ENCODE assay signal across 7 cellular contexts in the genomic region with DNA sequence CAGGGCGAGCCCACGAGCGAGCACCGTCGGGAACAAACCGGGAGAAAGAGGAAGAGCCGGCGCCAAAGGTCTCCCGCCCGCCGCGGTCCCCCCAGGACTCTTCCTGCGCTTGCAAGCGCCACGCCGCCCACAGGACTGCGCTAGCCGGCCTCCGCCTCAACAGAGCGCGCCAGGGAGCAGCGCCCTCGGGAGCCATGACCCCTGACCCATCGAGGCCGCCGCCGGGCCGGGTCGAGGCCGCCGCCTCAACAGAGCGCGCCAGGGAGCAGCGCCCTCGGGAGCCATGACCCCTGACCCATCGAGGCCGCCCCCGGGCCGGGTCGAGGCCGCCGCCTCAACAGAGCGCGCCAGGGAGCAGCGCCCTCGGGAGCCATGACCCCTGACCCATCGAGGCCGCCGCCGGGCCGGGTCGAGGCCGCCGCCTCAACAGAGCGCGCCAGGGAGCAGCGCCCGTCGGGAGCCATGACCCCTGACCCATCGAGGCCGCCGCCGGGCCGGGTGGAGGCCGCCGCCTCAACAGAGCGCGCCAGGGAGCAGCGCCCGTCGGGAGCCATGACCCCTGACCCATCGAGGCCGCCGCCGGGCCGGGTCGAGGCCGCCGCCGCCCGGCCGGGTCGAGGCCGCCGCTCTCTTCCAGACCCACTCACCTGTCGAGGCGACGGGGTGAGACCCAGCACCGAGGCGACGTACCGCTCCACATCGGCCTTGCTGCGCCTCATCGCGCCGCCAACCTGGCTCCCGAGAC. TPM values are rescaled to one million over a fixed set of nuclear protein-coding genes. Genes with fewer than 3 reads are reported as not detected.
DNase-seq lines count a peak whose midpoint lies in the region; ATAC-seq and TF ChIP-seq lines count a peak whose summit lies in the region.
"Not testable (repeated sequence)": the region's sequence is repeated elsewhere in the genome, so short reads cannot be mapped to it uniquely, and the experiment has no call there.

No MANE protein-coding gene starts in this region.

- not testable (repeated sequence) for TF ChIP-seq POLR2A in Peyer's patch (IDR thresholded peaks at IDR 0.05); esophagus muscularis mucosa (IDR thresholded peaks at IDR 0.05; ENCODE audit: low read depth); sigmoid colon (IDR thresholded peaks at IDR 0.05)
- TF ChIP-seq POLR2A in right lobe of liver (IDR thresholded peaks at IDR 0.05), result peak; percentile 33

- not testable (repeated sequence) for TF ChIP-seq EP300 in esophagus muscularis mucosa (IDR thresholded peaks at IDR 0.05); sigmoid colon (IDR thresholded peaks at IDR 0.05)

- TF ChIP-seq CTCF in Peyer's patch (IDR thresholded peaks at IDR 0.05); esophagus muscularis mucosa (IDR thresholded peaks at IDR 0.05); right lobe of liver (IDR thresholded peaks at IDR 0.05); sigmoid colon (IDR thresholded peaks at IDR 0.05): not testable (repeated sequence)

- WGBS in esophagus muscularis mucosa, result no CpG with 5 or more reads among the region's 98 CpGs
- 20% methylated on average over 5 of the region's 98 CpGs for WGBS in right lobe of liver (ENCODE audit: insufficient coverage, low coverage, low lambda C conversion rate, missing lambda C conversion rate)
- WGBS in sigmoid colon, 2 donors, result 4 to 42% methylated on average over 94 to 96 of the region's 98 CpGs

- peak overlapping the region; percentile 57 to 78 (median 70) for H3K4me3 ChIP-seq in Peyer's patch
- H3K4me3 ChIP-seq in esophagus muscularis mucosa, result peak overlapping the region; percentile 64 to 79 (median 68)
- peak overlapping the region; percentile 53 to 62 (median 60) for H3K4me3 ChIP-seq in right lobe of liver
- H3K4me3 ChIP-seq in sigmoid colon, result peak overlapping the region; percentile 53 to 69 (median 66)

- not testable (repeated sequence) for H3K9me3 ChIP-seq in Peyer's patch, esophagus muscularis mucosa, right lobe of liver, sigmoid colon

- H3K36me3 ChIP-seq in Peyer's patch, esophagus muscularis mucosa, right lobe of liver, sigmoid colon: not testable (repeated sequence)

- DNase-seq in Peyer's patch (peak in 2 of 3 donors; percentile 50 to 52), esophagus muscularis mucosa (ENCODE audit: extremely low spot score) (peak; percentile 10), right lobe of liver (peak; percentile 55 to 72 (median 70)), sigmoid colon (peak; percentile 68)
- peak; percentile 50 for DNase-seq in activated naive CD8-positive, alpha-beta T cell treated with anti-CD3 and anti-CD28 coated beads for 36 hours

- peak overlapping the region; percentile 88 for H3K4me3 Mint-ChIP-seq in activated naive CD8-positive, alpha-beta T cell treated with anti-CD3 and anti-CD28 coated beads for 36 hours

- ATAC-seq in GM18907 (IDR thresholded peaks at IDR 0.05; ENCODE audit: unreplicated experiment) (peak; percentile 51), HG02840 (IDR thresholded peaks at IDR 0.05; ENCODE audit: low FRiP score, unreplicated experiment) (peak; percentile 44), right lobe of liver (peak; percentile 64 to 76 (median 71))

- peak overlapping the region; percentile 78 to 89 (median 87) for H3K27ac ChIP-seq in Peyer's patch
- peak overlapping the region; percentile 86 to 93 (median 91) for H3K27ac ChIP-seq in esophagus muscularis mucosa (replicated peaks in 1 of 4)
- peak overlapping the region; percentile 52 to 65 (median 57) for H3K27ac ChIP-seq in right lobe of liver
- H3K27ac ChIP-seq in sigmoid colon, result peak overlapping the region; percentile 82 to 93 (median 88)

- H3K27me3 ChIP-seq in Peyer's patch, right lobe of liver, sigmoid colon: not testable (repeated sequence)
- peaks cover 0 to 15% (median 0%) of the 10 kb centered on the region in 4 donors for H3K27me3 ChIP-seq in esophagus muscularis mucosa

- intact Hi-C loops in esophagus muscularis mucosa (cut with DNase I), result not testable (repeated sequence)
- intact Hi-C loops in right lobe of liver (cut with DNase I), result loop anchor here in 1 of 2 donors (10.0 kb wide), 1 partner anchor 168 kb away; no protein-coding TSS in a partner anchor
- intact Hi-C loops in sigmoid colon (cut with DNase I), result loop anchor here (5.0 kb wide), 1 partner anchor 311 kb away; no protein-coding TSS in a partner anchor

- H3K9me3 Mint-ChIP-seq in activated naive CD8-positive, alpha-beta T cell treated with anti-CD3 and anti-CD28 coated beads for 36 hours, result not testable (repeated sequence)

- H3K27ac Mint-ChIP-seq in activated naive CD8-positive, alpha-beta T cell treated with anti-CD3 and anti-CD28 coated beads for 36 hours, result peak overlapping the region; percentile 87

- peaks cover 14% of the 10 kb centered on the region for H3K4me1 Mint-ChIP-seq in activated naive CD8-positive, alpha-beta T cell treated with anti-CD3 and anti-CD28 coated beads for 36 hours

- not testable (repeated sequence) for H3K36me3 Mint-ChIP-seq in activated naive CD8-positive, alpha-beta T cell treated with anti-CD3 and anti-CD28 coated beads for 36 hours

- not testable (repeated sequence) for H3K27me3 Mint-ChIP-seq in activated naive CD8-positive, alpha-beta T cell treated with anti-CD3 and anti-CD28 coated beads for 36 hours

- H3K4me1 ChIP-seq in Peyer's patch, right lobe of liver: not testable (repeated sequence)
- H3K4me1 ChIP-seq in esophagus muscularis mucosa (peaks cover 0 to 26% (median 15%) of the 10 kb centered on the region in 4 donors), sigmoid colon (peaks cover 0 to 11% (median 9%) of the 10 kb centered on the region in 4 donors)

RNA-seq across cellular contexts. Expression of a gene that starts 0.5 kb away (rescaled TPM):
- total RNA-seq in Peyer's patch (10 to 100 TPM; 16.8 to 82.5 (median 37.3) TPM), esophagus muscularis mucosa (10 to 100 TPM; 11.6 to 24.5 (median 15.3) TPM), right lobe of liver (1 to 10 TPM; 5.1 to 9.3 (median 7.0) TPM), sigmoid colon (10 to 100 TPM; 16.1 to 34.1 (median 21.7) TPM)
- total RNA-seq in activated naive CD8-positive, alpha-beta T cell treated with anti-CD3 and anti-CD28 coated beads for 36 hours, result 10 to 100 TPM; 14.3 to 14.9 TPM
- polyA plus RNA-seq in sigmoid colon, result 1 to 10 TPM in 1 of 3 donors, under 1 TPM in 2; 0.23 to 2.1 (median 0.60) TPM

RNA-seq across cellular contexts. Expression of a gene that starts 49.0 kb away (rescaled TPM):
- 10 to 100 TPM in 3 of 4 donors, 1 to 10 TPM in 1; 6.8 to 15.7 (median 13.2) TPM for total RNA-seq in Peyer's patch
- 10 to 100 TPM; 32.8 to 33.9 TPM for total RNA-seq in activated naive CD8-positive, alpha-beta T cell treated with anti-CD3 and anti-CD28 coated beads for 36 hours
- 10 to 100 TPM; 25.8 to 29.2 (median 27.3) TPM for total RNA-seq in esophagus muscularis mucosa
- total RNA-seq in right lobe of liver, result 10 to 100 TPM in 5 of 6 experiments, 1 to 10 TPM in 1; 8.1 to 29.6 (median 15.6) TPM
- 10 to 100 TPM; 16.5 to 29.6 (median 23.6) TPM for total RNA-seq in sigmoid colon
- 1 to 10 TPM; 3.6 to 9.7 (median 8.6) TPM for polyA plus RNA-seq in sigmoid colon

Comparison
In these comparisons a context has a peak if more than half of its experiments do, and no peak if none do; other contexts are left out.
1. Peak in every context shown above with its lines: DNase-seq, ATAC-seq, H3K4me3 ChIP-seq and H3K27ac ChIP-seq.
2. DNase-seq: peak in every context shown above with its lines; median percentile 70 in right lobe of liver; 68 in sigmoid colon; 51 in Peyer's patch; 50 in activated naive CD8-positive, alpha-beta T cell treated with anti-CD3 and anti-CD28 coated beads for 36 hours; 10 in esophagus muscularis mucosa.